In genomic region chr13:71303144-71303543, GRCh38 we compare ENCODE assay signal across 1 cellular context.
TF ChIP-seq lines count a peak whose summit lies in the region.

No MANE protein-coding gene starts in this region.

TF ChIP-seq in WTC11, 78 proteins besides CTCF, POLR2A, EP300 and RAD21 (continued from another document):
- TF ChIP-seq E2F4 (CRISPR knock-in tag; IDR thresholded peaks at IDR 0.05; ENCODE audit: borderline replicate concordance, low read depth), result no peak
- no peak for TF ChIP-seq ZNF263 (CRISPR knock-in tag; IDR thresholded peaks at IDR 0.05; ENCODE audit: low read depth)
- no peak for TF ChIP-seq NFYB (CRISPR knock-in tag; conservative IDR thresholded peaks at IDR 0.05; ENCODE audit: low read depth)
- no peak for TF ChIP-seq AR (CRISPR knock-in tag; IDR thresholded peaks at IDR 0.05)
- no peak for TF ChIP-seq ARID4B (CRISPR knock-in tag; IDR thresholded peaks at IDR 0.05; ENCODE audit: borderline replicate concordance)
- TF ChIP-seq ZNF317 (CRISPR knock-in tag; IDR thresholded peaks at IDR 0.05; ENCODE audit: borderline replicate concordance, low read depth), result no peak
- TF ChIP-seq PREB (CRISPR knock-in tag; IDR thresholded peaks at IDR 0.05; ENCODE audit: borderline replicate concordance), result no peak
- TF ChIP-seq IRF2 (CRISPR knock-in tag; IDR thresholded peaks at IDR 0.05; ENCODE audit: borderline replicate concordance, low read depth), result no peak
- no peak for TF ChIP-seq ZNF532 (CRISPR knock-in tag; IDR thresholded peaks at IDR 0.05; ENCODE audit: borderline replicate concordance)
- no peak for TF ChIP-seq E2F1 (CRISPR knock-in tag; IDR thresholded peaks at IDR 0.05)
- no peak for TF ChIP-seq ZNF219 (CRISPR knock-in tag; IDR thresholded peaks at IDR 0.05; ENCODE audit: borderline replicate concordance)
- no peak for TF ChIP-seq ZMAT4 (CRISPR knock-in tag; IDR thresholded peaks at IDR 0.05)
